ENCODE assay signal across 8 cellular contexts in the genomic region with DNA sequence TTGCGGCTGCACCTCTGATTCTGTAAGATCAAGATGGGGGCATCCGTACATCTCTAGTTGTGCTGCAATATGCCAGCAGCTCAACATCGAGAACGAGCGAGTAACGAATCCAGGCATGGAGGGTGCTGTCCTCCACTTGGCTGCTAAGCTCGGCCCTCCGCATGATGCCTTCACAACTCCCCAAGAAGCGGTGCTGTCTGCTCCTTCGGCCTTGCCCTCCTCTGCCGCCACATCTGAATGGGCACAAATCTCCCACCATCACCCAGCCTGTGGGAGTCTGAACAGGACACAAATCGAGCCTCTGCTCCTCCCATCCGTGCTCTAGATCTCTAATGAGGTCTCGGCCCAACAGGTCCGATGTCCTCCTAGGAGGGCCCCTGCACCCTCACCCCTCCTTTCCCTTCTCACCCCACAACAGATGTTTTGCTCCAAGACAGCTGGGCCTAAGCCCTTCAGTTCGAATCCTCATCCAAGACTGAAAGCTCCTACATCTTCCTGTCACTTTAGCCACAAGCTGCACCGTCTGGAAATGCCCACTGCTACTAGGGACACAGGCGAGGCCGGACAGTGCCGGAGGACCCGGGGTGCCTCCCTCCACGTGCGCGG.
DNase-seq lines count a peak whose midpoint lies in the region; ATAC-seq, FAIRE-seq and TF ChIP-seq lines count a peak whose summit lies in the region.

No MANE protein-coding gene starts in this region.

- no peak for DNase-seq in Peyer's patch
- no peak for DNase-seq in endothelial cell of umbilical vein (ENCODE audit: low read depth, low spot score)
- no peak for DNase-seq in HCEC 1CT
- no peak for DNase-seq in GM10248 (ENCODE audit: extremely low spot score)

- H4K20me1 ChIP-seq in endothelial cell of umbilical vein (replicated peaks; ENCODE audit: control insufficient read depth, extremely low read depth, insufficient read depth, low read length): no peaks in the 10 kb centered on the region

- peak overlapping the region; percentile 99 for H2AFZ ChIP-seq in endothelial cell of umbilical vein (ENCODE audit: low read depth, low read length)

- intact Hi-C loops in endothelial cell of umbilical vein (cut with micrococcal nuclease): loop anchor here (1.0 kb wide), 3 partner anchors 87 to 554 kb away; partner anchors contain the start of genes BMS1 and ZNF33B

- ATAC-seq in GM19438 (IDR thresholded peaks at IDR 0.05; ENCODE audit: low read depth, unreplicated experiment) (peak; percentile 1), GM21529 (IDR thresholded peaks at IDR 0.05; ENCODE audit: unreplicated experiment) (no peak), GM18502 (IDR thresholded peaks at IDR 0.05; ENCODE audit: poor library complexity, unreplicated experiment) (no peak)

- BruUV-seq in endothelial cell of umbilical vein (replicated peaks; lab: Mats Ljungman, UMichigan): no TSS peak

- TF ChIP-seq CTCF in Peyer's patch (IDR thresholded peaks at IDR 0.05) (no peak), endothelial cell of umbilical vein (IDR thresholded peaks at IDR 0.05; ENCODE audit: extremely low read depth in 1 of 2, insufficient read depth in 1 of 2, low read depth in 1 of 2, low read length in 2 of 2) (no peak), neutrophil (IDR thresholded peaks at IDR 0.05) (no peak), GM10248 (IDR thresholded peaks at IDR 0.05; ENCODE audit: control extremely low read depth, extremely low read depth, low read depth, missing control alignments) (no peak)

- peaks cover 0 to 15% (median 4%) of the 10 kb centered on the region in 4 donors for H3K4me1 ChIP-seq in Peyer's patch
- H3K4me1 ChIP-seq in endothelial cell of umbilical vein (ENCODE audit: control insufficient read depth, extremely low read depth, insufficient read depth, low read length): peaks cover 5% of the 10 kb centered on the region
- peaks cover 15 to 19% of the 10 kb centered on the region in 2 experiments for H3K4me1 ChIP-seq in neutrophil (ENCODE audit: control insufficient read depth in 1 of 2, insufficient read depth in 1 of 2, low read depth in 1 of 2, low read length in 1 of 2)

- FAIRE-seq in endothelial cell of umbilical vein (lab: Jason Lieb, UNC): no peak

- peak overlapping the region; percentile 83 for H3K4me2 ChIP-seq in endothelial cell of umbilical vein (ENCODE audit: insufficient read depth, low read length)

- H3K27ac ChIP-seq in Peyer's patch (peak overlapping the region in 2 of 4 donors; percentile 63 to 77), endothelial cell of umbilical vein (ENCODE audit: insufficient read depth, low read depth, low read length) (no peak overlapping the region), neutrophil (peak overlapping the region; percentile 64)

- H3K9me3 ChIP-seq in Peyer's patch: no peaks in the 10 kb centered on the region
- no peaks in the 10 kb centered on the region for H3K9me3 ChIP-seq in endothelial cell of umbilical vein (replicated peaks; ENCODE audit: control insufficient read depth, insufficient read depth, low read length)
- no peaks in the 10 kb centered on the region for H3K9me3 ChIP-seq in neutrophil

- TF ChIP-seq POLR2A in Peyer's patch (IDR thresholded peaks at IDR 0.05) (no peak), endothelial cell of umbilical vein (IDR thresholded peaks at IDR 0.05; ENCODE audit: low read depth, low read length) (no peak)

- dilution Hi-C loops in endothelial cell of umbilical vein (cut with MboI; ENCODE audit: extremely low pct_ligation_motif_present, low sequenced_read_pairs): no loop called here

- H3K27me3 ChIP-seq in Peyer's patch (no peaks in the 10 kb centered on the region), endothelial cell of umbilical vein (ENCODE audit: control insufficient read depth in 2 of 2, insufficient read depth in 2 of 2, low read length in 2 of 2) (no peaks in the 10 kb centered on the region), neutrophil (no peaks in the 10 kb centered on the region)

- no peaks in the 10 kb centered on the region for H3K79me2 ChIP-seq in endothelial cell of umbilical vein (ENCODE audit: control insufficient read depth, insufficient read depth, low read length)

- no peaks in the 10 kb centered on the region for H3K9me1 ChIP-seq in endothelial cell of umbilical vein (replicated peaks; ENCODE audit: control insufficient read depth, extremely low read depth, insufficient read depth, low read length)

- POLR2A ChIA-PET in endothelial cell of umbilical vein (lab: Charles Lee): no interaction called here
- POLR2A ChIA-PET in GM10248 (lab: Yijun Ruan, JAX): no interaction called here

- peak overlapping the region; percentile 55 to 81 (median 70) for H3K4me3 ChIP-seq in Peyer's patch
- peak overlapping the region in 2 of 3 experiments; percentile 67 to 71 for H3K4me3 ChIP-seq in endothelial cell of umbilical vein (replicated peaks in 1 of 3; ENCODE audit: insufficient read depth in 1 of 3, low read depth in 1 of 3, low read length in 3 of 3)
- peak overlapping the region; percentile 65 to 80 for H3K4me3 ChIP-seq in neutrophil (ENCODE audit: low read depth in 1 of 2, low read length in 1 of 2)

- H3K36me3 ChIP-seq in Peyer's patch (no peaks in the 10 kb centered on the region), endothelial cell of umbilical vein (ENCODE audit: control insufficient read depth in 2 of 2, extremely low read depth in 1 of 2, insufficient read depth in 2 of 2, low read length in 2 of 2) (no peaks in the 10 kb centered on the region), neutrophil (no peaks in the 10 kb centered on the region)

- H3K9ac ChIP-seq in endothelial cell of umbilical vein (replicated peaks; ENCODE audit: extremely low read depth, insufficient read depth, low read length): peak overlapping the region; percentile 66

- CTCF ChIA-PET in endothelial cell of umbilical vein (lab: Charles Lee) (interaction anchor here (1.0 kb wide), 1 partner anchor 202 kb away, joined by 3 read pairs; no protein-coding TSS in a partner anchor), GM10248 (lab: Yijun Ruan, JAX) (no interaction called here)

TF ChIP-seq in endothelial cell of umbilical vein, 7 proteins besides CTCF, POLR2A, EP300 and RAD21:
- no peak for TF ChIP-seq EZH2 (IDR thresholded peaks at IDR 0.05; ENCODE audit: borderline replicate concordance, low read depth, low read length, severe bottlenecking)
